ENCODE assay signal across 25 cellular contexts in the genomic region with DNA sequence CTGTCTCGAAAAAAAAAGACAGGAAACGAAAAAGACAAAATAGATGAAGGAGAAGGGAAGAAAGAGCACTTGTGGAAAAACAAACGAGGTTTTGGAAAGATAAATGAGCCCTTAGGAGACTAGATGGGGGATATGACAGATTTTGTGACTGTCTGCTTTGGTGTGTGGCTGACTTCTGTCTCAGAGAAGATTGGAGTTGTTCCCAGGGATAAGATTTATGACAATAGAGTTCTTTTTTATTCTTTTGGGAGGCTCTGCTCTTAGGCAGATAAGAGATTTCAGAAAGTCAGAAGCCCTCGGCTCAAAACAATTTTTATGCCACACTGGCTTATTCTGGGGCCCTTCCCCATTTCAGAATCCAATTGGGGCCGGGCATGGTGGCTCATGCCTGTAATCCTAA.
DNase-seq lines count a peak whose midpoint lies in the region; ATAC-seq lines count a peak whose summit lies in the region.
"Had no signal": no experiment of that assay in that cellular context is flagged by ENCODE, and none has a peak within 500 bp of the region (broad histone marks: within the 10 kb centered on the region; RNA-seq: fewer than 3 reads in every experiment).

No MANE protein-coding gene starts in this region.

- no peak for ATAC-seq in left lobe of liver
- no peak for ATAC-seq in stimulated activated memory B cell treated with anti-CD40 and anti-IgM and Interleukin-4, amounts not matched to agents 10 μg/mL and 1 μg/mL and 100 μg/mL, for 72 hours
- ATAC-seq in GM19351 (IDR thresholded peaks at IDR 0.05; ENCODE audit: unreplicated experiment) = no peak
- ATAC-seq: Panc1, SK-N-SH treated with all-trans-retinoic acid at 6 μM for 48 hours had no signal

- H3K4me3 Mint-ChIP-seq in stimulated activated memory B cell treated with anti-CD40 and anti-IgM and Interleukin-4, amounts not matched to agents 10 μg/mL and 1 μg/mL and 100 μg/mL, for 72 hours = no peak overlapping the region
- H3K4me3 Mint-ChIP-seq: CD4-positive, alpha-beta memory T cell; H9; HFFc6 had no signal

- no peaks in the 10 kb centered on the region for H4K20me1 ChIP-seq in BLaER1 treated with 17β-estradiol and CSF1 and Interleukin-3, amounts not matched to agents 10 nM and 100 nM
- no peaks in the 10 kb centered on the region for H4K20me1 ChIP-seq in Karpas-422 (ENCODE audit: insufficient read depth, low read depth, low read length)

- H2AFZ ChIP-seq in Karpas-422 (ENCODE audit: low read length) = no peak overlapping the region
- H2AFZ ChIP-seq: GM23248 had no signal

- peak overlapping the region; percentile 72 for H3K27ac Mint-ChIP-seq in stimulated activated memory B cell treated with anti-CD40 and anti-IgM and Interleukin-4, amounts not matched to agents 10 μg/mL and 1 μg/mL and 100 μg/mL, for 72 hours
- H3K27ac Mint-ChIP-seq: HFFc6 had no signal

- H3K9me2 ChIP-seq in Karpas-422 (replicated peaks; ENCODE audit: insufficient read depth, low read length) = no peaks in the 10 kb centered on the region

- peaks cover 32% of the 10 kb centered on the region for H3K4me1 Mint-ChIP-seq in stimulated activated memory B cell treated with anti-CD40 and anti-IgM and Interleukin-4, amounts not matched to agents 10 μg/mL and 1 μg/mL and 100 μg/mL, for 72 hours

- H3K9me3 Mint-ChIP-seq in stimulated activated memory B cell treated with anti-CD40 and anti-IgM and Interleukin-4, amounts not matched to agents 10 μg/mL and 1 μg/mL and 100 μg/mL, for 72 hours = no peaks in the 10 kb centered on the region
- H3K9me3 Mint-ChIP-seq: H9 had no signal

- no peaks in the 10 kb centered on the region for H3K27me3 Mint-ChIP-seq in stimulated activated memory B cell treated with anti-CD40 and anti-IgM and Interleukin-4, amounts not matched to agents 10 μg/mL and 1 μg/mL and 100 μg/mL, for 72 hours

- no peaks in the 10 kb centered on the region for H3K27me3 ChIP-seq in BLaER1 treated with 17β-estradiol and CSF1 and Interleukin-3, amounts not matched to agents 10 nM and 100 nM
- no peaks in the 10 kb centered on the region for H3K27me3 ChIP-seq in Karpas-422 (ENCODE audit: low read length)
- H3K27me3 ChIP-seq: BE2C had no signal

- H3K79me2 ChIP-seq in Karpas-422 (ENCODE audit: low read length) = no peaks in the 10 kb centered on the region

- H3K27ac ChIP-seq in BLaER1 treated with 17β-estradiol and CSF1 and Interleukin-3, amounts not matched to agents 10 nM and 100 nM = peak overlapping the region in 4 of 11 experiments; percentile 8 to 25 (median 18); a peak in 3 of 22 replicates
- no peak overlapping the region for H3K27ac ChIP-seq in Karpas-422 (ENCODE audit: low read length)
- H3K27ac ChIP-seq: GM23248 had no signal

- intact Hi-C loops in cardiac septum (cut with DNase I) = loop anchor here (10.0 kb wide), 1 partner anchor 423 kb away; no protein-coding TSS in a partner anchor

- H3K4me2 ChIP-seq in BLaER1 treated with 17β-estradiol and CSF1 and Interleukin-3, amounts not matched to agents 10 nM and 100 nM = peak overlapping the region in 9 of 11 experiments; percentile 46 to 69 (median 64); a peak in 14 of 22 replicates
- no peak overlapping the region for H3K4me2 ChIP-seq in Karpas-422 (ENCODE audit: low read depth, low read length, poor library complexity, severe bottlenecking)

- DNase-seq in OCI-M1 (lab: John Stamatoyannopoulos, UW) (peak; percentile 35), left lobe of liver (ENCODE audit: low spot score) (peak; percentile 16), NCI-H2081 (lab: John Stamatoyannopoulos, UW) (no peak), Karpas-422 (no peak), cardiac septum (ENCODE audit: low spot score) (no peak)
- DNase-seq: BE2C; Caco-2; CD4-positive, alpha-beta memory T cell; DMS153; GDM1; GM23248; H9; HFFc6; NCI-H1092 treated with DMSO at 0.1 percent for 48 hours; NCI-H1436 treated with DMSO at 0.1 percent for 48 hours; NCI-H1930; NCI-H226; NCI-H510A treated with DMSO at 0.1 percent for 48 hours; NCI-H748 treated with DMSO at 0.1 percent for 48 hours; SIG-M5 had no signal

- H3K9ac ChIP-seq in BLaER1 treated with 17β-estradiol and CSF1 and Interleukin-3, amounts not matched to agents 10 nM and 100 nM = no peak overlapping the region
- no peak overlapping the region for H3K9ac ChIP-seq in Karpas-422 (ENCODE audit: low read length)
- H3K9ac ChIP-seq: GM23248 had no signal

- no peak overlapping the region for H3K4me3 ChIP-seq in BLaER1 treated with 17β-estradiol and CSF1 and Interleukin-3, amounts not matched to agents 10 nM and 100 nM
- no peak overlapping the region for H3K4me3 ChIP-seq in Karpas-422 (ENCODE audit: low read length)
- H3K4me3 ChIP-seq: GM23248 had no signal

- H3K9me3 ChIP-seq in BLaER1 treated with 17β-estradiol and CSF1 and Interleukin-3, amounts not matched to agents 10 nM and 100 nM (replicated peaks in 1 of 11) = peaks cover 0 to 6% (median 0%) of the 10 kb centered on the region in 11 experiments; a peak in 3 of 22 replicates
- H3K9me3 ChIP-seq in Karpas-422 (ENCODE audit: low read length) = no peaks in the 10 kb centered on the region
- H3K9me3 ChIP-seq: BE2C had no signal

- H3K36me3 Mint-ChIP-seq in stimulated activated memory B cell treated with anti-CD40 and anti-IgM and Interleukin-4, amounts not matched to agents 10 μg/mL and 1 μg/mL and 100 μg/mL, for 72 hours = no peaks in the 10 kb centered on the region
- H3K36me3 Mint-ChIP-seq: CD4-positive, alpha-beta memory T cell had no signal

- H3K4me1 ChIP-seq in BLaER1 treated with 17β-estradiol and CSF1 and Interleukin-3, amounts not matched to agents 10 nM and 100 nM = peaks cover 7 to 45% (median 35%) of the 10 kb centered on the region in 10 experiments
- H3K4me1 ChIP-seq in Karpas-422 (ENCODE audit: low read length) = peaks cover 24% of the 10 kb centered on the region
- H3K4me1 ChIP-seq: BE2C had no signal

- H3K36me3 ChIP-seq in BLaER1 treated with 17β-estradiol and CSF1 and Interleukin-3, amounts not matched to agents 10 nM and 100 nM = no peaks in the 10 kb centered on the region
- no peaks in the 10 kb centered on the region for H3K36me3 ChIP-seq in Karpas-422 (ENCODE audit: insufficient read depth, low read length)
- H3K36me3 ChIP-seq: BE2C had no signal

Comparison
In these comparisons a context has a peak if more than half of its experiments do, and no peak if none do; other contexts are left out.
1. DNase-seq: peak in OCI-M1 (single experiment) and left lobe of liver (single experiment); none in NCI-H2081 (0 of 2), Karpas-422 (single experiment) and cardiac septum (single experiment).